In genomic region chr17:78214016-78214705, GRCh38 we compare ENCODE assay signal across 8 cellular contexts. TPM values are rescaled to one million over a fixed set of nuclear protein-coding genes. Genes with fewer than 3 reads are reported as not detected.
A peak's percentile ranks its signal among the peaks of the same experiment; 100 is the strongest.
DNase-seq lines count a peak whose midpoint lies in the region; ATAC-seq and TF ChIP-seq lines count a peak whose summit lies in the region.

TSS of gene BIRC5 (plus strand) at chr17:78214253. CDS start at chr17:78214317, 64 bp downstream.

- TF ChIP-seq CTCF in chondrocyte (IDR thresholded peaks at IDR 0.05) = no peak

- peaks cover 22% of the 10 kb centered on the region for H3K4me1 Mint-ChIP-seq in chondrocyte (ENCODE audit: low read depth)

- H3K9me3 Mint-ChIP-seq in chondrocyte (ENCODE audit: low read depth) = no peaks in the 10 kb centered on the region

- DNase-seq in ACHN (peak; percentile 92), NCI-H524 (lab: John Stamatoyannopoulos, UW) (peak; percentile 98), chondrocyte (ENCODE audit: low spot score) (no peak), kidney tubule cell (ENCODE audit: low spot score) (peak; percentile 85)
- peak; percentile 84 for DNase-seq in activated CD4-positive, alpha-beta T cell treated with anti-CD3 and anti-CD28 coated beads for 1 hour
- peak; percentile 80 to 88 for DNase-seq in stimulated activated CD4-positive, alpha-beta T cell treated with anti-CD3 and anti-CD28 coated beads, Interleukin-1b, Interleukin-23, amount 100 ng/mL, for 1 hour (ENCODE audit: low read depth in 2 of 2)

- H3K36me3 Mint-ChIP-seq in chondrocyte (ENCODE audit: low read depth) = no peaks in the 10 kb centered on the region

- peak within 1 kb of the TSS; percentile 68 for H3K27ac Mint-ChIP-seq in chondrocyte (ENCODE audit: unreplicated experiment)

- ATAC-seq in HG03442 (IDR thresholded peaks at IDR 0.05; ENCODE audit: unreplicated experiment) = peak; percentile 79

- H3K4me3 Mint-ChIP-seq in chondrocyte (ENCODE audit: unreplicated experiment) = peak within 1 kb of the TSS; percentile 81

- H3K27me3 Mint-ChIP-seq in chondrocyte (ENCODE audit: low read depth) = no peaks in the 10 kb centered on the region

- TF ChIP-seq POLR2A in GM18951 (IDR thresholded peaks at IDR 0.05; ENCODE audit: extremely low read depth, insufficient read depth, insufficient read length) = peak; percentile 75

- in situ Hi-C loops in ACHN (cut with HindIII; ENCODE audit: low pct_ligation_motif_present, low pct_unique_long_range_greater_than_20kb, low sequenced_read_pairs) = no loop called here
- in situ Hi-C loops in GM18951 (cut with MboI; ENCODE audit: low sequenced_read_pairs, unreplicated experiment) = no loop called here

RNA-seq across cellular contexts. Expression of gene BIRC5, which starts in this region (rescaled TPM):
- total RNA-seq in chondrocyte = 10.2 to 11.6 TPM (median 10.9 TPM) in 3 replicates
